8 cellular contexts compared by ENCODE assay signal in the genomic region with DNA sequence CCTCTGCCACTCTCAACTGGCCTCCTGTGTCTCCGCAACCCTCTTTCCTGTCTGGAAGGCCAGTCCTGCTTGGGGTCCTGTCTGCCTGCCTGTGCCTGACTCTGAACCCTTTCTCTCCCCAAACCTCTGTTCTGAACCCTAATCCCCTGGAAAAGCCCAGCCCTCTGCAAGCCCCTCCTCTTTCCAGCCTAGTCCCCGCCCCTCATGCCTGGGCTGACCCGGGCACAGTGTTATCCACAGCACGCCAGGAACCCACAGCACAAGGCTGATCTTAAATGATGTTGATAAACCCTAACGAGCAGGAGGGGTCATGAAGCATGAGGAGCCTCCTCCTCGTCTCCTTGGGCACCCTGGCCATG. TPM values are rescaled to one million over a fixed set of nuclear protein-coding genes. Genes with fewer than 3 reads are reported as not detected.
DNase-seq lines count a peak whose midpoint lies in the region; ATAC-seq and TF ChIP-seq lines count a peak whose summit lies in the region.

A gene (minus strand): TSS at position 115 of the 359 bp plus-strand sequence. CDS start 153 bp downstream, outside the sequence.

- H3K4me3 ChIP-seq in ascending aorta = peak within 1 kb of the TSS; percentile 68 to 80
- peak within 1 kb of the TSS; percentile 48 for H3K4me3 ChIP-seq in iPS-18a (ENCODE audit: low read length)
- no peak within 1 kb of the TSS for H3K4me3 ChIP-seq in BE2C (ENCODE audit: low read depth, low read length)

- peaks cover 18 to 34% of the 10 kb centered on the region in 2 donors for H3K4me1 ChIP-seq in ascending aorta
- peaks cover 7% of the 10 kb centered on the region for H3K4me1 ChIP-seq in iPS-18a (ENCODE audit: control insufficient read depth, low read depth, low read length)
- peaks cover 7% of the 10 kb centered on the region; the same call in 1 of the 2 replicates for H3K4me1 ChIP-seq in BE2C

- H3K27me3 ChIP-seq in ascending aorta (no peaks in the 10 kb centered on the region), iPS-18a (ENCODE audit: control insufficient read depth, insufficient read depth, low read length) (peaks cover 34% of the 10 kb centered on the region), BE2C (peaks cover 22% of the 10 kb centered on the region)

- H3K9me3 Mint-ChIP-seq in HFFc6 = peaks cover 5% of the 10 kb centered on the region
- H3K9me3 Mint-ChIP-seq in stimulated activated effector memory CD8-positive, alpha-beta T cell treated with anti-CD3 and anti-CD28 coated beads, Interleukin-12 subunit alpha, Interleukin-12 subunit beta, amount 100 ng/mL, for 72 hours = peaks cover 3% of the 10 kb centered on the region

- H3K4me1 Mint-ChIP-seq in HFFc6 (ENCODE audit: low read depth) = peaks cover 14% of the 10 kb centered on the region
- H3K4me1 Mint-ChIP-seq in stimulated activated effector memory CD8-positive, alpha-beta T cell treated with anti-CD3 and anti-CD28 coated beads, Interleukin-12 subunit alpha, Interleukin-12 subunit beta, amount 100 ng/mL, for 72 hours = peaks cover 36% of the 10 kb centered on the region

- peak within 1 kb of the TSS; percentile 66 for H3K4me3 Mint-ChIP-seq in HFFc6
- H3K4me3 Mint-ChIP-seq in stimulated activated effector memory CD8-positive, alpha-beta T cell treated with anti-CD3 and anti-CD28 coated beads, Interleukin-12 subunit alpha, Interleukin-12 subunit beta, amount 100 ng/mL, for 72 hours = peak within 1 kb of the TSS; percentile 64

- no peak for TF ChIP-seq CTCF in HFFc6 (IDR thresholded peaks at IDR 0.05)
- no peak for TF ChIP-seq CTCF in ascending aorta (IDR thresholded peaks at IDR 0.05)
- no peak for TF ChIP-seq CTCF in BE2C (IDR thresholded peaks at IDR 0.05; ENCODE audit: low read depth, low read length)

- H3K27ac ChIP-seq in ascending aorta (peak within 1 kb of the TSS; percentile 96 to 97), iPS-18a (ENCODE audit: low read length) (no peak within 1 kb of the TSS)

- H3K36me3 ChIP-seq in ascending aorta (peaks cover 29 to 35% of the 10 kb centered on the region in 2 donors), iPS-18a (ENCODE audit: control insufficient read depth, low read depth, low read length) (no peaks in the 10 kb centered on the region), BE2C (no peaks in the 10 kb centered on the region)

- peaks cover 16% of the 10 kb centered on the region for H3K27me3 Mint-ChIP-seq in HFFc6 (ENCODE audit: insufficient read depth)

- peaks cover 6% of the 10 kb centered on the region for H3K36me3 Mint-ChIP-seq in HFFc6 (ENCODE audit: low read depth)
- H3K36me3 Mint-ChIP-seq in stimulated activated effector memory CD8-positive, alpha-beta T cell treated with anti-CD3 and anti-CD28 coated beads, Interleukin-12 subunit alpha, Interleukin-12 subunit beta, amount 100 ng/mL, for 72 hours = peaks cover 49% of the 10 kb centered on the region

- peak within 1 kb of the TSS; percentile 70 for H3K27ac Mint-ChIP-seq in HFFc6
- peak within 1 kb of the TSS; percentile 12 for H3K27ac Mint-ChIP-seq in stimulated activated effector memory CD8-positive, alpha-beta T cell treated with anti-CD3 and anti-CD28 coated beads, Interleukin-12 subunit alpha, Interleukin-12 subunit beta, amount 100 ng/mL, for 72 hours

- ATAC-seq in stimulated activated effector memory CD8-positive, alpha-beta T cell treated with anti-CD3 and anti-CD28 coated beads, Interleukin-12 subunit alpha, Interleukin-12 subunit beta, amount 100 ng/mL, for 72 hours = no peak
- no peak for ATAC-seq in HG03280 (IDR thresholded peaks at IDR 0.05; ENCODE audit: unreplicated experiment)

- no peak within 1 kb of the TSS for H3K9ac ChIP-seq in iPS-18a (ENCODE audit: low read length)

- DNase-seq in HFFc6 (no peak), ascending aorta (ENCODE audit: low spot score in 2 of 2) (no peak), OCI-M2 (lab: John Stamatoyannopoulos, UW; ENCODE audit: unreplicated experiment) (no peak), BE2C (no peak), NCI-H2029 treated with DMSO at 0.1 percent for 48 hours (lab: John Stamatoyannopoulos, UW) (no peak)
- no peak for DNase-seq in stimulated activated effector memory CD8-positive, alpha-beta T cell treated with anti-CD3 and anti-CD28 coated beads, Interleukin-12 subunit alpha, Interleukin-12 subunit beta, amount 100 ng/mL, for 72 hours (ENCODE audit: low spot score in 2 of 2)

- intact Hi-C loops in ascending aorta (cut with DNase I) = loop anchor here (1.0 to 5.0 kb wide), 3 partner anchors 80 to 203 kb away; no protein-coding TSS in a partner anchor

- H3K9me3 ChIP-seq in ascending aorta (no peaks in the 10 kb centered on the region), iPS-18a (ENCODE audit: control insufficient read depth, low read depth, low read length) (no peaks in the 10 kb centered on the region), BE2C (no peaks in the 10 kb centered on the region)

RNA-seq across cellular contexts. Expression of the gene that starts here (rescaled TPM):
- total RNA-seq in HFFc6 (2021; fragmentation: NEBNext Ultra II Directional; extraction: Animal tissue kit (Norgen Biotek cat#: 25700)) = under 1 TPM; 0.21 to 0.71 (median 0.45) TPM
- 2.9 TPM for total RNA-seq in ascending aorta
- polyA plus RNA-seq in BE2C (2012; ENCODE audit: insufficient read depth, insufficient read length, low read depth) = not detected
